Comparison of ENCODE assay signal across 8 cellular contexts in genomic region chr6:41546475-41546865, GRCh38. TPM values are rescaled to one million over a fixed set of nuclear protein-coding genes. Genes with fewer than 3 reads are reported as not detected.
A peak's percentile ranks its signal among the peaks of the same experiment; 100 is the strongest.
DNase-seq lines count a peak whose midpoint lies in the region; ATAC-seq, FAIRE-seq and TF ChIP-seq lines count a peak whose summit lies in the region.

No MANE protein-coding gene starts in this region.

- CTCF ChIA-PET in A549 (lab: Yijun Ruan, JAX), result interaction anchor here (0.9 kb wide), 1 partner anchor 46 kb away, joined by 4 read pairs; no protein-coding TSS in a partner anchor

- H3K27ac Mint-ChIP-seq in endothelial cell (ENCODE audit: unreplicated experiment), result no peak overlapping the region

- H3K27ac ChIP-seq in A549 (peak overlapping the region; percentile 99 to 100), Peyer's patch (peak overlapping the region; percentile 80 to 92 (median 82))

- ATAC-seq in A549 (peak; percentile 4 to 73; a peak in 4 of 6 replicates), GM18502 (IDR thresholded peaks at IDR 0.05; ENCODE audit: poor library complexity, unreplicated experiment) (peak; percentile 31), HG02885 (IDR thresholded peaks at IDR 0.05; ENCODE audit: poor library complexity, unreplicated experiment) (peak; percentile 46)

- H3K36me3 ChIP-seq in Peyer's patch (no peaks in the 10 kb centered on the region), neuron (ENCODE audit: insufficient read depth, low read length) (peaks cover 25% of the 10 kb centered on the region)

- peaks cover 10% of the 10 kb centered on the region for H3K27me3 Mint-ChIP-seq in endothelial cell (ENCODE audit: unreplicated experiment)

- peaks cover 38% of the 10 kb centered on the region for H3K4me1 Mint-ChIP-seq in endothelial cell (ENCODE audit: unreplicated experiment)

- H3K4me1 ChIP-seq in A549 (peaks cover 15% of the 10 kb centered on the region; the same call in 1 of the 3 replicates), Peyer's patch (peaks cover 0 to 35% (median 19%) of the 10 kb centered on the region in 4 donors), neuron (ENCODE audit: insufficient read depth, low read length) (peaks cover 48% of the 10 kb centered on the region)

- no peaks in the 10 kb centered on the region for H3K9me3 ChIP-seq in A549
- H3K9me3 ChIP-seq in Peyer's patch, result no peaks in the 10 kb centered on the region
- H3K9me3 ChIP-seq in neuron (ENCODE audit: low read length), result no peaks in the 10 kb centered on the region

- peak overlapping the region; percentile 95 for H3K4me3 ChIP-seq in A549
- peak overlapping the region; percentile 77 to 97 (median 95) for H3K4me3 ChIP-seq in Peyer's patch
- H3K4me3 ChIP-seq in epithelial cell of esophagus (ENCODE audit: low read length), result peak overlapping the region; percentile 78
- H3K4me3 ChIP-seq in neuron (ENCODE audit: low read length), result peak overlapping the region; percentile 99

- FAIRE-seq in A549 (lab: Jason Lieb, UNC), result no peak

- DNase-seq in A549 (ENCODE audit: low read depth in 1 of 2, low spot score in 1 of 2) (peak in 1 of 2 experiments; percentile 40), Peyer's patch (no peak), epithelial cell of esophagus (ENCODE audit: low read depth) (peak; percentile 80), endothelial cell (ENCODE audit: low spot score) (no peak), globus pallidus (ENCODE audit: low spot score) (no peak)

- H3K36me3 Mint-ChIP-seq in endothelial cell (ENCODE audit: low read depth, unreplicated experiment), result peaks cover 2% of the 10 kb centered on the region

- peak overlapping the region; percentile 85 for H3K4me2 ChIP-seq in A549

- TF ChIP-seq RAD21 in A549 (conservative IDR thresholded peaks at IDR 0.05 in 1 of 2, IDR thresholded peaks at IDR 0.05 in 1 of 2), result no peak

- no CpG with 5 or more reads among the region's 67 CpGs for WGBS in A549 (ENCODE audit: missing lambda C conversion rate)

- H3K9me3 Mint-ChIP-seq in endothelial cell (ENCODE audit: unreplicated experiment), result no peaks in the 10 kb centered on the region

- POLR2A ChIA-PET in A549 (lab: Yijun Ruan, JAX), result interaction anchor here (0.5 kb wide), 1 partner anchor 32 kb away, joined by 3 read pairs; no protein-coding TSS in a partner anchor

- TF ChIP-seq POLR2A in A549 (IDR thresholded peaks at IDR 0.05; ENCODE audit: low read length) (peak; percentile 17; the same call in 1 of the 2 replicates), Peyer's patch (IDR thresholded peaks at IDR 0.05) (peak in 1 of 2 donors; percentile 54)

- H3K27me3 ChIP-seq in Peyer's patch, result no peaks in the 10 kb centered on the region
- H3K27me3 ChIP-seq in neuron (ENCODE audit: insufficient read depth, low read length), result no peaks in the 10 kb centered on the region

- H3K4me3 Mint-ChIP-seq in endothelial cell (ENCODE audit: unreplicated experiment), result no peak overlapping the region

- TF ChIP-seq EP300 in A549 (IDR thresholded peaks at IDR 0.05), result no peak

- H2AFZ ChIP-seq in neuron (ENCODE audit: low read depth, low read length), result no peak overlapping the region

- TF ChIP-seq CTCF in A549 (IDR thresholded peaks at IDR 0.05) (no peak), Peyer's patch (IDR thresholded peaks at IDR 0.05) (no peak), epithelial cell of esophagus (IDR thresholded peaks at IDR 0.05; ENCODE audit: insufficient read depth, low read depth, low read length, missing control alignments) (no peak), endothelial cell (IDR thresholded peaks at IDR 0.05; ENCODE audit: unreplicated experiment) (no peak)

TF ChIP-seq in A549, 52 proteins besides CTCF, POLR2A, EP300 and RAD21:
- TF ChIP-seq MYC (IDR thresholded peaks at IDR 0.05; ENCODE audit: borderline replicate concordance, low read length) (no peak), GATA3 (IDR thresholded peaks at IDR 0.05; ENCODE audit: borderline replicate concordance) (no peak), BCL3 (IDR thresholded peaks at IDR 0.05) (0 out of 3 replicates have a peak, but pooled peaks have one; percentile 25), SMC3 (IDR thresholded peaks at IDR 0.05) (no peak), USF2 (IDR thresholded peaks at IDR 0.05) (no peak), ZC3H11A (IDR thresholded peaks at IDR 0.05) (no peak)

RNA-seq across cellular contexts. Expression of gene FOXP4, which starts 0.3 kb away (rescaled TPM):
- 2.6 and 3.2 TPM in 2 replicates for polyA plus RNA-seq in A549 (2011; rRNA removed)
- 8.7 and 13.3 TPM in 2 replicates for polyA plus RNA-seq in A549 (2012; cell fraction: cytosol; rRNA removed)
- polyA plus RNA-seq in A549 (2012; cell fraction: nucleus; rRNA removed), result 12.8 and 21.3 TPM in 2 replicates
- 12.5 to 14.5 TPM (median 14.2 TPM) in 3 replicates for polyA plus RNA-seq in A549 (2017; fragmentation: RNase III; extraction: RNeasy Plus Mini Kit Qiagen cat#74134 plus additional on column Dnase treatment)
- polyA minus RNA-seq in A549 (2011; rRNA and poly(A)+ RNA removed), result 4.1 and 5.5 TPM in 2 replicates
- total RNA-seq in Peyer's patch, result 10 to 100 TPM; 13.2 to 36.5 (median 20.0) TPM
- 32.5 TPM for total RNA-seq in endothelial cell (ENCODE audit: unreplicated experiment)
